15 cellular contexts compared by ENCODE assay signal in the genomic region with DNA sequence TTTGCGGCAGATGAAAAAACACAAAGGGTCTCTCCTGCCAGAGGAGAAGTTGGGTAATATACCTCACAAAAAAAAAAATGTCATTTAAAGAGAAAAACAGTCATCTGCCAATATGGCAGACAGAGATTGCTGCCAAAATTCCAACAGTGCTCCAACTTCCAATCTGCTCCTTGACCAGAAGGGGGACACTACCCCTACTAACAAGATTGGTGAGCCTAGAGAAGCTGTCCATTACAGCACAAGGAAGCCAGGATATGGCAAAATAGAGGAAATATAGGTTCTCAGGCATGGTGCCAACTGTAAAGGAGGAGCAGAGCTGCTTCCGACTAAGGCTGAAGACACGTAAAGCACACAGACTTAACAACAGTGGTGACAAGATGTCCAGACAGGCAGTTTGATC.
A peak's percentile ranks its signal among the peaks of the same experiment; 100 is the strongest.
DNase-seq lines count a peak whose midpoint lies in the region; ATAC-seq and TF ChIP-seq lines count a peak whose summit lies in the region.
"Had no signal": no experiment of that assay in that cellular context is flagged by ENCODE, and none has a peak within 500 bp of the region (broad histone marks: within the 10 kb centered on the region; RNA-seq: fewer than 3 reads in every experiment).

No MANE protein-coding gene starts in this region.

- no peak overlapping the region for H2AFZ ChIP-seq in SK-N-SH (ENCODE audit: low read depth)

- H3K27me3 ChIP-seq in DOHH2 (ENCODE audit: control insufficient read depth, low read length) (no peaks in the 10 kb centered on the region), SK-N-SH (ENCODE audit: insufficient read depth) (no peaks in the 10 kb centered on the region)
- H3K27me3 ChIP-seq: BLaER1 treated with 17β-estradiol and CSF1 and Interleukin-3, amounts not matched to agents 10 nM and 100 nM had no signal

- H3K4me3 ChIP-seq in DOHH2 (ENCODE audit: low read length) (no peak overlapping the region), SK-N-SH (ENCODE audit: low read depth in 2 of 2, low read length in 1 of 2) (no peak overlapping the region)
- H3K4me3 ChIP-seq: BLaER1 treated with 17β-estradiol and CSF1 and Interleukin-3, amounts not matched to agents 10 nM and 100 nM had no signal

- H3K9me2 ChIP-seq in DOHH2 (replicated peaks; ENCODE audit: control insufficient read depth, low read length): no peaks in the 10 kb centered on the region
- H3K9me2 ChIP-seq in SK-N-SH: no peaks in the 10 kb centered on the region

- ATAC-seq in HG03135 (IDR thresholded peaks at IDR 0.05; ENCODE audit: unreplicated experiment) (no peak), GM19452 (IDR thresholded peaks at IDR 0.05; ENCODE audit: unreplicated experiment) (no peak)
- ATAC-seq: stimulated activated naive CD8-positive, alpha-beta T cell treated with anti-CD3 and anti-CD28 coated beads, Interleukin-15, Interleukin-2, amounts not matched to agents 100 U/mL and 50 U/mL, for 24 hours had no signal

- H3K9ac ChIP-seq in SK-N-SH: no peak overlapping the region
- H3K9ac ChIP-seq: BLaER1 treated with 17β-estradiol and CSF1 and Interleukin-3, amounts not matched to agents 10 nM and 100 nM had no signal

- no peak overlapping the region for H3K4me2 ChIP-seq in DOHH2 (ENCODE audit: low read length)
- H3K4me2 ChIP-seq in SK-N-SH: no peak overlapping the region
- H3K4me2 ChIP-seq: BLaER1 treated with 17β-estradiol and CSF1 and Interleukin-3, amounts not matched to agents 10 nM and 100 nM had no signal

- WGBS in SK-N-SH (ENCODE audit: low lambda C conversion rate): 67% methylated on average over 3 of the region's 3 CpGs

- TF ChIP-seq CTCF in DOHH2 (IDR thresholded peaks at IDR 0.05; ENCODE audit: low read depth, low read length, poor library complexity, severe bottlenecking): peak; percentile 21
- TF ChIP-seq CTCF in SK-N-SH (IDR thresholded peaks at IDR 0.05): no peak

- H3K36me3 ChIP-seq in DOHH2 (ENCODE audit: control insufficient read depth, low read length): no peaks in the 10 kb centered on the region
- H3K36me3 ChIP-seq in SK-N-SH (replicated peaks in 1 of 2; ENCODE audit: control insufficient read depth in 1 of 2, insufficient read depth in 2 of 2, low read length in 1 of 2): no peaks in the 10 kb centered on the region
- H3K36me3 ChIP-seq: BLaER1 treated with 17β-estradiol and CSF1 and Interleukin-3, amounts not matched to agents 10 nM and 100 nM had no signal

- H3K27ac ChIP-seq in DOHH2 (ENCODE audit: low read depth, low read length) (no peak overlapping the region), SK-N-SH (ENCODE audit: low read depth in 2 of 2, low read length in 1 of 2) (no peak overlapping the region)
- H3K27ac ChIP-seq: BLaER1 treated with 17β-estradiol and CSF1 and Interleukin-3, amounts not matched to agents 10 nM and 100 nM had no signal

- no peaks in the 10 kb centered on the region for H3F3A ChIP-seq in DOHH2 (ENCODE audit: control insufficient read depth, insufficient read depth)
- no peaks in the 10 kb centered on the region for H3F3A ChIP-seq in SK-N-SH (replicated peaks; ENCODE audit: insufficient read depth)

- DNase-seq in KBM-7 (peak; percentile 34), SK-N-SH (no peak), islet precursor cell (peak; percentile 55), NCI-H748 treated with DMSO at 0.1 percent for 48 hours (lab: John Stamatoyannopoulos, UW) (no peak), SHP77 treated with DMSO at 0.1 percent for 48 hours (lab: John Stamatoyannopoulos, UW) (no peak)
- DNase-seq: activated effector memory CD4-positive, alpha-beta T cell treated with Interleukin-2 at 50 U/mL for 16 hours; hypothalamus; NCI-H1105; NCI-H774; stimulated activated CD4-positive, alpha-beta T cell treated with anti-CD3 and anti-CD28 coated beads, Interleukin-4, amount 100 ng/mL, for 1 hour; stimulated activated naive CD8-positive, alpha-beta T cell treated with anti-CD3 and anti-CD28 coated beads, Interleukin-15, Interleukin-2, amounts not matched to agents 100 U/mL and 50 U/mL, for 24 hours had no signal

- H3K4me1 ChIP-seq in DOHH2 (ENCODE audit: control insufficient read depth, low read length): no peaks in the 10 kb centered on the region
- no peaks in the 10 kb centered on the region; a peak in 1 of 4 replicates for H3K4me1 ChIP-seq in SK-N-SH (ENCODE audit: control insufficient read depth in 1 of 2, insufficient read depth in 2 of 2, low read depth in 1 of 2, low read length in 1 of 2)
- H3K4me1 ChIP-seq: BLaER1 treated with 17β-estradiol and CSF1 and Interleukin-3, amounts not matched to agents 10 nM and 100 nM had no signal

- H4K20me1 ChIP-seq in DOHH2 (ENCODE audit: control insufficient read depth, insufficient read depth, low read depth, low read length): no peaks in the 10 kb centered on the region
- no peaks in the 10 kb centered on the region for H4K20me1 ChIP-seq in SK-N-SH (ENCODE audit: insufficient read depth)
- H4K20me1 ChIP-seq: BLaER1 treated with 17β-estradiol and CSF1 and Interleukin-3, amounts not matched to agents 10 nM and 100 nM had no signal

- peak; percentile 24; the same call in 1 of the 2 replicates for TF ChIP-seq RAD21 in SK-N-SH (IDR thresholded peaks at IDR 0.05; ENCODE audit: low read length)

- TF ChIP-seq EP300 in SK-N-SH (IDR thresholded peaks at IDR 0.05; ENCODE audit: borderline replicate concordance in 1 of 2, low read depth in 1 of 2, low read length in 1 of 2): no peak

- in situ Hi-C loops in KBM-7 (cut with MboI; ENCODE audit: low pct_unique_long_range_greater_than_20kb, low sequenced_read_pairs): no loop called here

- POLR2A ChIA-PET in SK-N-SH (lab: Yijun Ruan, JAX): no interaction called here

- H3K79me2 ChIP-seq in DOHH2 (ENCODE audit: control insufficient read depth, low read length) (no peaks in the 10 kb centered on the region), SK-N-SH (ENCODE audit: insufficient read depth) (no peaks in the 10 kb centered on the region)

- H3K9me3 ChIP-seq in DOHH2 (ENCODE audit: control insufficient read depth, insufficient read depth, low read length) (no peaks in the 10 kb centered on the region), SK-N-SH (no peaks in the 10 kb centered on the region)
- H3K9me3 ChIP-seq: BLaER1 treated with 17β-estradiol and CSF1 and Interleukin-3, amounts not matched to agents 10 nM and 100 nM had no signal

- CTCF ChIA-PET in SK-N-SH (lab: Yijun Ruan, JAX): no interaction called here

TF ChIP-seq in SK-N-SH, 30 proteins besides CTCF, POLR2A, EP300 and RAD21:
- TF ChIP-seq GATA2 (CRISPR knock-in tag; IDR thresholded peaks at IDR 0.05): no peak
- TF ChIP-seq FOXM1 (IDR thresholded peaks at IDR 0.05; ENCODE audit: low read depth): no peak
- TF ChIP-seq RCOR1 (IDR thresholded peaks at IDR 0.05; ENCODE audit: low read length): no peak
- no peak for TF ChIP-seq GABPA (IDR thresholded peaks at IDR 0.05; ENCODE audit: low read depth)
- no peak for TF ChIP-seq NFIC (IDR thresholded peaks at IDR 0.05; ENCODE audit: borderline replicate concordance)
- TF ChIP-seq RXRA (IDR thresholded peaks at IDR 0.05; ENCODE audit: borderline replicate concordance, low read depth): no peak
- no peak for TF ChIP-seq SMC3 (IDR thresholded peaks at IDR 0.05; ENCODE audit: low read depth, low read length)
- TF ChIP-seq MEF2A (IDR thresholded peaks at IDR 0.05; ENCODE audit: borderline replicate concordance, low read depth): no peak
- TF ChIP-seq, protein P1, sequence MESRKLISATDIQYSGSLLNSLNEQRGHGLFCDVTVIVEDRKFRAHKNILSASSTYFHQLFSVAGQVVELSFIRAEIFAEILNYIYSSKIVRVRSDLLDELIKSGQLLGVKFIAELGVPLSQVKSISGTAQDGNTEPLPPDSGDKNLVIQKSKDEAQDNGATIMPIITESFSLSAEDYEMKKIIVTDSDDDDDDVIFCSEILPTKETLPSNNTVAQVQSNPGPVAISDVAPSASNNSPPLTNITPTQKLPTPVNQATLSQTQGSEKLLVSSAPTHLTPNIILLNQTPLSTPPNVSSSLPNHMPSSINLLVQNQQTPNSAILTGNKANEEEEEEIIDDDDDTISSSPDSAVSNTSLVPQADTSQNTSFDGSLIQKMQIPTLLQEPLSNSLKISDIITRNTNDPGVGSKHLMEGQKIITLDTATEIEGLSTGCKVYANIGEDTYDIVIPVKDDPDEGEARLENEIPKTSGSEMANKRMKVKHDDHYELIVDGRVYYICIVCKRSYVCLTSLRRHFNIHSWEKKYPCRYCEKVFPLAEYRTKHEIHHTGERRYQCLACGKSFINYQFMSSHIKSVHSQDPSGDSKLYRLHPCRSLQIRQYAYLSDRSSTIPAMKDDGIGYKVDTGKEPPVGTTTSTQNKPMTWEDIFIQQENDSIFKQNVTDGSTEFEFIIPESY (IDR thresholded peaks at IDR 0.05; ENCODE audit: borderline replicate concordance, low read depth): no peak
- no peak for TF ChIP-seq TCF12 (IDR thresholded peaks at IDR 0.05)
- no peak for TF ChIP-seq MAX (IDR thresholded peaks at IDR 0.05; ENCODE audit: low read depth)
- no peak for TF ChIP-seq TEAD4 (IDR thresholded peaks at IDR 0.05; ENCODE audit: borderline replicate concordance, insufficient read depth)
- TF ChIP-seq YY1 (IDR thresholded peaks at IDR 0.05; ENCODE audit: low read depth): no peak
- no peak for TF ChIP-seq CHD2 (IDR thresholded peaks at IDR 0.05; ENCODE audit: low read length, partially characterized antibody)

Comparison
In these comparisons a context has a peak if more than half of its experiments do, and no peak if none do; other contexts are left out.
1. DNase-seq: peak in KBM-7 (single experiment) and islet precursor cell (single experiment); none in SK-N-SH (single experiment), NCI-H748 treated with DMSO at 0.1 percent for 48 hours (single experiment) and SHP77 treated with DMSO at 0.1 percent for 48 hours (single experiment).